18 cellular contexts compared by ENCODE assay signal in genomic region chr2:157262248-157262647, GRCh38. TPM values are rescaled to one million over a fixed set of nuclear protein-coding genes. Genes with fewer than 3 reads are reported as not detected.
"Had no signal": no experiment of that assay in that cellular context is flagged by ENCODE, and none has a peak within 500 bp of the region (broad histone marks: within the 10 kb centered on the region; RNA-seq: fewer than 3 reads in every experiment).

No MANE protein-coding gene starts in this region.

- H3K27me3 ChIP-seq: body of pancreas, colonic mucosa, esophagus muscularis mucosa, tibial artery, uterus had no signal

- H3K4me3 ChIP-seq: body of pancreas, colonic mucosa, esophagus muscularis mucosa, skin epidermis, tibial artery, uterus had no signal

- H3K4me1 ChIP-seq: body of pancreas, colonic mucosa, uterus had no signal

- H3K27ac ChIP-seq: body of pancreas, esophagus muscularis mucosa, skin epidermis, uterus had no signal

- ATAC-seq: body of pancreas; natural killer cell treated with Interleukin-12 subunit alpha and Interleukin-12 subunit beta and Interleukin-15 and Interleukin-18, amount 100 ng/mL, for 72 hours had no signal

- H3K36me3 ChIP-seq: colonic mucosa, esophagus muscularis mucosa, tibial artery, uterus had no signal

- FAIRE-seq: endometrium had no signal

- DNase-seq: activated CD4-positive, alpha-beta T cell treated with anti-CD3 and anti-CD28 coated beads, Interleukin-2, amount 10 ng/mL, durations not matched to agents 7 days and 5 days; activated CD4-positive, CD25-positive, alpha-beta regulatory T cell; activated gamma-delta T cell treated with Interleukin-2 at 50 U/mL for 16 hours; activated naive CD8-positive, alpha-beta T cell treated with anti-CD3 and anti-CD28 coated beads for 36 hours; amygdala; body of pancreas; caudate nucleus; colonic mucosa; mesendoderm; stimulated activated CD4-positive, alpha-beta T cell treated with anti-CD3 and anti-CD28 coated beads, Interleukin-15, amount 100 ng/mL, for 24 hours; stimulated activated CD4-positive, alpha-beta T cell treated with anti-CD3 and anti-CD28 coated beads, Interleukin-4, amount 100 ng/mL, for 1 hour; stimulated activated naive CD4-positive, alpha-beta T cell; tibial artery; uterus had no signal

- H3K9me3 ChIP-seq: body of pancreas, colonic mucosa, esophagus muscularis mucosa, tibial artery, uterus had no signal

RNA-seq across cellular contexts. Expression of gene GALNT5, which starts 4.7 kb away (rescaled TPM):
- total RNA-seq: activated CD4-positive, alpha-beta T cell treated with anti-CD3 and anti-CD28 coated beads, Interleukin-2, amount 10 ng/mL, durations not matched to agents 7 days and 5 days; activated naive CD8-positive, alpha-beta T cell treated with anti-CD3 and anti-CD28 coated beads for 36 hours had no signal
